ENCODE assay signal across 36 cellular contexts in genomic region chrX:14389682-14390081, GRCh38.
"Had no signal": no experiment of that assay in that cellular context is flagged by ENCODE, and none has a peak within 500 bp of the region (broad histone marks: within the 10 kb centered on the region; RNA-seq: fewer than 3 reads in every experiment).

No MANE protein-coding gene starts in this region.

- H3K4me3 ChIP-seq: MG63 had no signal

- H3K27ac ChIP-seq: KMS-11 had no signal

- H3K27me3 ChIP-seq: MG63 had no signal

- H3K4me2 ChIP-seq: KMS-11 had no signal

- DNase-seq: Karpas-422, Kasumi-1, MG63, MM.1S, MV-4-11, NCI-H1048, NCI-H1092, NCI-H1092 treated with DMSO at 0.1 percent for 48 hours, NCI-H1105, NCI-H1105 treated with DMSO at 0.1 percent for 48 hours, NCI-H1417, NCI-H1417 treated with DMSO at 0.1 percent for 48 hours, NCI-H1436, NCI-H1436 treated with DMSO at 0.1 percent for 48 hours, NCI-H146, NCI-H1694, NCI-H1694 treated with DMSO at 0.1 percent for 48 hours, NCI-H187, NCI-H187 treated with DMSO at 0.1 percent for 48 hours, NCI-H1930, NCI-H2029, NCI-H2029 treated with DMSO at 0.1 percent for 48 hours, NCI-H2081, NCI-H2081 treated with DMSO at 0.1 percent for 48 hours, NCI-H2107, NCI-H2171, NCI-H2171 treated with DMSO at 0.1 percent for 48 hours, NCI-H2227 treated with DMSO at 0.1 percent for 48 hours, NCI-H226, NCI-H345, NCI-H446, NCI-H446 treated with DMSO at 0.1 percent for 48 hours, NCI-H510A, NCI-H510A treated with DMSO at 0.1 percent for 48 hours, NCI-H524 had no signal

- H3K9ac ChIP-seq: KMS-11 had no signal

- H3K36me3 ChIP-seq: MG63 had no signal

- H3K9me3 ChIP-seq: MG63 had no signal
